19 cellular contexts compared by ENCODE assay signal in genomic region chr19:50419580-50420035, GRCh38. TPM values are rescaled to one million over a fixed set of nuclear protein-coding genes. Genes with fewer than 3 reads are reported as not detected.
A peak's percentile ranks its signal among the peaks of the same experiment; 100 is the strongest.
DNase-seq lines count a peak whose midpoint lies in the region; ATAC-seq and TF ChIP-seq lines count a peak whose summit lies in the region.
"Had no signal": no experiment of that assay in that cellular context is flagged by ENCODE, and none has a peak within 500 bp of the region (broad histone marks: within the 10 kb centered on the region; RNA-seq: fewer than 3 reads in every experiment).

No MANE protein-coding gene starts in this region.

- H3K27me3 ChIP-seq in BLaER1 treated with 17β-estradiol and CSF1 and Interleukin-3, amounts not matched to agents 10 nM and 100 nM = peaks cover 0 to 7% (median 0%) of the 10 kb centered on the region in 11 experiments; a peak in 1 of 22 replicates
- H3K27me3 ChIP-seq in SJCRH30 (no peaks in the 10 kb centered on the region), iPS-15b (ENCODE audit: control insufficient read depth, insufficient read depth, low read length) (no peaks in the 10 kb centered on the region)
- H3K27me3 ChIP-seq: body of pancreas had no signal

- peaks cover 0 to 20% (median 10%) of the 10 kb centered on the region in 11 experiments; a peak in 9 of 22 replicates for H4K20me1 ChIP-seq in BLaER1 treated with 17β-estradiol and CSF1 and Interleukin-3, amounts not matched to agents 10 nM and 100 nM

- H3K9ac ChIP-seq in BLaER1 treated with 17β-estradiol and CSF1 and Interleukin-3, amounts not matched to agents 10 nM and 100 nM = peak overlapping the region in 10 of 11 experiments; percentile 31 to 86 (median 76); a peak in 20 of 22 replicates
- no peak overlapping the region for H3K9ac ChIP-seq in iPS-15b (ENCODE audit: low read depth, low read length)

- peaks cover 49 to 79% (median 66%) of the 10 kb centered on the region in 10 experiments for H3K4me1 ChIP-seq in BLaER1 treated with 17β-estradiol and CSF1 and Interleukin-3, amounts not matched to agents 10 nM and 100 nM
- H3K4me1 ChIP-seq in SJCRH30 (peaks cover 6% of the 10 kb centered on the region; the same call in 1 of the 2 replicates), iPS-15b (ENCODE audit: control insufficient read depth, insufficient read depth, low read length) (peaks cover 3% of the 10 kb centered on the region)
- H3K4me1 ChIP-seq: upper lobe of right lung had no signal

- TF ChIP-seq POLR2A in GM18951 (IDR thresholded peaks at IDR 0.05; ENCODE audit: extremely low read depth, insufficient read depth, insufficient read length) = peak; percentile 46

- H3K9me3 ChIP-seq in BLaER1 treated with 17β-estradiol and CSF1 and Interleukin-3, amounts not matched to agents 10 nM and 100 nM (replicated peaks in 1 of 11) = peaks cover 0 to 4% (median 0%) of the 10 kb centered on the region in 11 experiments; a peak in 1 of 22 replicates
- no peaks in the 10 kb centered on the region for H3K9me3 ChIP-seq in SJCRH30 (replicated peaks)
- no peaks in the 10 kb centered on the region for H3K9me3 ChIP-seq in iPS-15b (ENCODE audit: control insufficient read depth, insufficient read depth, low read length)
- H3K9me3 ChIP-seq: body of pancreas, upper lobe of right lung had no signal

- H3K4me3 ChIP-seq in BLaER1 treated with 17β-estradiol and CSF1 and Interleukin-3, amounts not matched to agents 10 nM and 100 nM = peak overlapping the region in 9 of 10 experiments; percentile 47 to 80 (median 69); a peak in 19 of 20 replicates
- H3K4me3 ChIP-seq in SJCRH30 (peak overlapping the region; percentile 33), iPS-15b (ENCODE audit: low read depth, low read length) (peak overlapping the region; percentile 96)
- H3K4me3 ChIP-seq: body of pancreas, upper lobe of right lung had no signal

- peak overlapping the region; percentile 81 to 98 (median 96) for H3K4me2 ChIP-seq in BLaER1 treated with 17β-estradiol and CSF1 and Interleukin-3, amounts not matched to agents 10 nM and 100 nM

- in situ Hi-C loops in GM18951 (cut with MboI; ENCODE audit: low sequenced_read_pairs, unreplicated experiment) = no loop called here

- ATAC-seq in GM21515 (IDR thresholded peaks at IDR 0.05; ENCODE audit: unreplicated experiment) = no peak
- ATAC-seq: body of pancreas, HepG2, upper lobe of right lung had no signal

- DNase-seq in SJCRH30 (peak in 1 of 2 experiments; percentile 32), AG08395 (ENCODE audit: low spot score) (no peak), AML-193 (lab: John Stamatoyannopoulos, UW) (no peak), NCI-H2227 treated with DMSO at 0.1 percent for 48 hours (lab: John Stamatoyannopoulos, UW) (no peak)
- DNase-seq: ACHN; activated CD8-positive, alpha-beta memory T cell treated with anti-CD3 and anti-CD28 coated beads for 24 hours; activated gamma-delta T cell; body of pancreas; effector CD4-positive, alpha-beta T cell; kidney; NCI-H1417 treated with DMSO at 0.1 percent for 48 hours; NCI-H524; upper lobe of right lung had no signal

- peak overlapping the region in 9 of 11 experiments; percentile 23 to 82 (median 69); a peak in 16 of 22 replicates for H3K27ac ChIP-seq in BLaER1 treated with 17β-estradiol and CSF1 and Interleukin-3, amounts not matched to agents 10 nM and 100 nM
- no peak overlapping the region for H3K27ac ChIP-seq in SJCRH30
- H3K27ac ChIP-seq: body of pancreas, upper lobe of right lung had no signal

- H3K36me3 ChIP-seq in BLaER1 treated with 17β-estradiol and CSF1 and Interleukin-3, amounts not matched to agents 10 nM and 100 nM = peaks cover 0 to 33% (median 20%) of the 10 kb centered on the region in 11 experiments; a peak in 17 of 22 replicates
- no peaks in the 10 kb centered on the region; the same call in 1 of the 2 replicates for H3K36me3 ChIP-seq in SJCRH30
- H3K36me3 ChIP-seq in iPS-15b (ENCODE audit: control insufficient read depth, insufficient read depth, low read length) = peaks cover 23% of the 10 kb centered on the region
- H3K36me3 ChIP-seq: upper lobe of right lung had no signal

RNA-seq across cellular contexts. Expression of gene SPIB, which starts 0.9 kb away (rescaled TPM):
- total RNA-seq in SJCRH30 (2014; rRNA removed; shearing (Covaris generic)) = 0.83 and 2.8 TPM in 2 replicates
- total RNA-seq: RPMI7951 had no signal

RNA-seq across cellular contexts. Expression of gene MYBPC2, which starts 13.1 kb away (rescaled TPM):
- total RNA-seq in SJCRH30 (2014; rRNA removed; shearing (Covaris generic)) = 13.8 and 14.7 TPM in 2 replicates
- total RNA-seq: body of pancreas, HepG2, RPMI7951 had no signal

RNA-seq across cellular contexts. Expression of gene POLD1, which starts 35.5 kb away (rescaled TPM):
- total RNA-seq in SJCRH30 (2014; rRNA removed; shearing (Covaris generic)) = 74.4 and 75.2 TPM in 2 replicates

RNA-seq across cellular contexts. Expression of gene NR1H2, which starts 43.4 kb away (rescaled TPM):
- 22.3 and 22.6 TPM in 2 replicates for total RNA-seq in SJCRH30 (2014; rRNA removed; shearing (Covaris generic))

RNA-seq across cellular contexts. Expression of gene NAPSA, which starts 54.2 kb away (rescaled TPM):
- 0.08 and 0.18 TPM in 2 replicates for total RNA-seq in SJCRH30 (2014; rRNA removed; shearing (Covaris generic))
- total RNA-seq: HepG2, RPMI7951 had no signal

Comparison
In these comparisons a context has a peak if more than half of its experiments do, and no peak if none do; other contexts are left out.
1. H3K4me3 ChIP-seq: peak in every context shown above with its lines; median percentile 96 in iPS-15b; 69 in BLaER1 treated with 17β-estradiol and CSF1 and Interleukin-3, amounts not matched to agents 10 nM and 100 nM; 33 in SJCRH30.